1 cellular context compared by ENCODE assay signal in genomic region chr14:68248481-68249255, GRCh38.
A peak's percentile ranks its signal among the peaks of the same experiment; 100 is the strongest.
TF ChIP-seq lines count a peak whose summit lies in the region.

No MANE protein-coding gene starts in this region.

TF ChIP-seq in K562, 482 proteins besides CTCF, POLR2A, EP300 and RAD21 (continued from another document):
- TF ChIP-seq ZMIZ1 (IDR thresholded peaks at IDR 0.05; ENCODE audit: low read depth in 2 of 2, low read length in 2 of 2), result no peak
- no peak for TF ChIP-seq BACH1 (tag; IDR thresholded peaks at IDR 0.05)
- no peak for TF ChIP-seq FUS (optimal IDR thresholded peaks at IDR 0.05; ENCODE audit: low read depth, low read length)
- TF ChIP-seq TEAD2 (tag; IDR thresholded peaks at IDR 0.05), result no peak
- TF ChIP-seq RFX5 (IDR thresholded peaks at IDR 0.05; ENCODE audit: low read depth, low read length), result no peak
- TF ChIP-seq SETDB1 (IDR thresholded peaks at IDR 0.05; ENCODE audit: low read length), result no peak
- no peak for TF ChIP-seq CEBPG (CRISPR knock-in tag; IDR thresholded peaks at IDR 0.05)
- no peak for TF ChIP-seq CEBPG (tag; conservative IDR thresholded peaks at IDR 0.05 in 1 of 2, IDR thresholded peaks at IDR 0.05 in 1 of 2)
- no peak for TF ChIP-seq ZNF12 (CRISPR knock-in tag; IDR thresholded peaks at IDR 0.05)
- TF ChIP-seq KAT8 (IDR thresholded peaks at IDR 0.05; ENCODE audit: low read depth), result no peak
- TF ChIP-seq ARID2 (IDR thresholded peaks at IDR 0.05), result 0 out of 2 replicates have a peak, but pooled peaks have one; percentile 29
- TF ChIP-seq ARID3B (CRISPR knock-in tag; IDR thresholded peaks at IDR 0.05; ENCODE audit: borderline replicate concordance), result no peak
- TF ChIP-seq ZNF77 (CRISPR knock-in tag; IDR thresholded peaks at IDR 0.05), result no peak
- no peak for TF ChIP-seq CREB3 (tag; conservative IDR thresholded peaks at IDR 0.05; ENCODE audit: low read depth)
- TF ChIP-seq ZSCAN29 (IDR thresholded peaks at IDR 0.05), result no peak
- no peak for TF ChIP-seq CBFA2T3 (IDR thresholded peaks at IDR 0.05)
- no peak for TF ChIP-seq ZNF398 (CRISPR knock-in tag; IDR thresholded peaks at IDR 0.05)
- no peak for TF ChIP-seq ZC3H11A (IDR thresholded peaks at IDR 0.05; ENCODE audit: low read depth, low read length)
- TF ChIP-seq LEF1 (IDR thresholded peaks at IDR 0.05), result no peak
- TF ChIP-seq ZBTB7A (IDR thresholded peaks at IDR 0.05; ENCODE audit: borderline replicate concordance, control insufficient read depth, low read depth, low read length), result no peak
- no peak for TF ChIP-seq SAFB2 (IDR thresholded peaks at IDR 0.05; ENCODE audit: borderline replicate concordance, low read depth, low read length, severe bottlenecking)
- no peak for TF ChIP-seq ZC3H4 (CRISPR knock-in tag; IDR thresholded peaks at IDR 0.05; ENCODE audit: borderline replicate concordance)
- no peak for TF ChIP-seq THRB (CRISPR knock-in tag; conservative IDR thresholded peaks at IDR 0.05)
- no peak for TF ChIP-seq ZNF668 (CRISPR knock-in tag; IDR thresholded peaks at IDR 0.05)
- TF ChIP-seq ELK3 (CRISPR knock-in tag; IDR thresholded peaks at IDR 0.05), result no peak
- peak; percentile 36; the same call in 1 of the 2 replicates for TF ChIP-seq SMC3 (conservative IDR thresholded peaks at IDR 0.05; ENCODE audit: insufficient read depth, low read depth, low read length)
- no peak for TF ChIP-seq PHF20 (IDR thresholded peaks at IDR 0.05; ENCODE audit: partially characterized antibody)
- peak; percentile 74; the same call in 1 of the 2 replicates for TF ChIP-seq ZNF384 (IDR thresholded peaks at IDR 0.05; ENCODE audit: low read depth, low read length)
- no peak for TF ChIP-seq MCM7 (IDR thresholded peaks at IDR 0.05)
- no peak for TF ChIP-seq HNRNPH1 (optimal IDR thresholded peaks at IDR 0.05; ENCODE audit: low read depth, low read length)
